In genomic region chr5:124570285-124571035, GRCh38 we compare ENCODE assay signal across 1 cellular context.
TF ChIP-seq lines count a peak whose summit lies in the region.

No MANE protein-coding gene starts in this region.

TF ChIP-seq in HepG2, 621 proteins besides CTCF, POLR2A, EP300 and RAD21 (continued from another document and continues in another):
- TF ChIP-seq SOX6 (IDR thresholded peaks at IDR 0.05) (no peak), SOX6 (CRISPR knock-in tag; IDR thresholded peaks at IDR 0.05) (peak; percentile 28; the same call in 1 of the 2 replicates), ZNF543 (CRISPR knock-in tag; IDR thresholded peaks at IDR 0.05) (no peak), ELF3 (CRISPR knock-in tag; IDR thresholded peaks at IDR 0.05) (0 out of 2 replicates have a peak, but pooled peaks have one; percentile 20), CREM (IDR thresholded peaks at IDR 0.05) (no peak), CREM (CRISPR knock-in tag; IDR thresholded peaks at IDR 0.05) (no peak), ZNF580 (CRISPR knock-in tag; IDR thresholded peaks at IDR 0.05; ENCODE audit: borderline replicate concordance, low read depth) (no peak), MYC (CRISPR knock-in tag; IDR thresholded peaks at IDR 0.05; ENCODE audit: borderline replicate concordance) (peak; percentile 54; the same call in 1 of the 2 replicates), PBX3 (CRISPR knock-in tag; IDR thresholded peaks at IDR 0.05; ENCODE audit: borderline replicate concordance) (no peak), CBX2 (IDR thresholded peaks at IDR 0.05; ENCODE audit: low read depth, low read length) (no peak), CBX2 (CRISPR knock-in tag; IDR thresholded peaks at IDR 0.05; ENCODE audit: low read depth) (no peak), TCF7 (IDR thresholded peaks at IDR 0.05; ENCODE audit: low read depth) (no peak), ARID4A (CRISPR knock-in tag; IDR thresholded peaks at IDR 0.05; ENCODE audit: borderline replicate concordance) (no peak), ESRRA (CRISPR knock-in tag; IDR thresholded peaks at IDR 0.05; ENCODE audit: low read depth) (peak; percentile 91), ZNF546 (CRISPR knock-in tag; conservative IDR thresholded peaks at IDR 0.05) (0 out of 2 replicates have a peak, but pooled peaks have one; percentile 57), TARDBP (CRISPR knock-in tag; IDR thresholded peaks at IDR 0.05) (no peak), ZBTB43 (CRISPR knock-in tag; conservative IDR thresholded peaks at IDR 0.05) (0 out of 2 replicates have a peak, but pooled peaks have one; percentile 54), POGZ (CRISPR knock-in tag; IDR thresholded peaks at IDR 0.05) (no peak), ZBTB38 (CRISPR knock-in tag; IDR thresholded peaks at IDR 0.05) (0 out of 2 replicates have a peak, but pooled peaks have one; percentile 43), ZBTB7A (CRISPR knock-in tag; IDR thresholded peaks at IDR 0.05) (0 out of 2 replicates have a peak, but pooled peaks have one; percentile 42), ZNF7 (CRISPR knock-in tag; IDR thresholded peaks at IDR 0.05) (no peak), HOXA3 (CRISPR knock-in tag; IDR thresholded peaks at IDR 0.05) (0 out of 2 replicates have a peak, but pooled peaks have one; percentile 25), SALL1 (CRISPR knock-in tag; IDR thresholded peaks at IDR 0.05) (peak; percentile 64)
- TF ChIP-seq, protein P1, sequence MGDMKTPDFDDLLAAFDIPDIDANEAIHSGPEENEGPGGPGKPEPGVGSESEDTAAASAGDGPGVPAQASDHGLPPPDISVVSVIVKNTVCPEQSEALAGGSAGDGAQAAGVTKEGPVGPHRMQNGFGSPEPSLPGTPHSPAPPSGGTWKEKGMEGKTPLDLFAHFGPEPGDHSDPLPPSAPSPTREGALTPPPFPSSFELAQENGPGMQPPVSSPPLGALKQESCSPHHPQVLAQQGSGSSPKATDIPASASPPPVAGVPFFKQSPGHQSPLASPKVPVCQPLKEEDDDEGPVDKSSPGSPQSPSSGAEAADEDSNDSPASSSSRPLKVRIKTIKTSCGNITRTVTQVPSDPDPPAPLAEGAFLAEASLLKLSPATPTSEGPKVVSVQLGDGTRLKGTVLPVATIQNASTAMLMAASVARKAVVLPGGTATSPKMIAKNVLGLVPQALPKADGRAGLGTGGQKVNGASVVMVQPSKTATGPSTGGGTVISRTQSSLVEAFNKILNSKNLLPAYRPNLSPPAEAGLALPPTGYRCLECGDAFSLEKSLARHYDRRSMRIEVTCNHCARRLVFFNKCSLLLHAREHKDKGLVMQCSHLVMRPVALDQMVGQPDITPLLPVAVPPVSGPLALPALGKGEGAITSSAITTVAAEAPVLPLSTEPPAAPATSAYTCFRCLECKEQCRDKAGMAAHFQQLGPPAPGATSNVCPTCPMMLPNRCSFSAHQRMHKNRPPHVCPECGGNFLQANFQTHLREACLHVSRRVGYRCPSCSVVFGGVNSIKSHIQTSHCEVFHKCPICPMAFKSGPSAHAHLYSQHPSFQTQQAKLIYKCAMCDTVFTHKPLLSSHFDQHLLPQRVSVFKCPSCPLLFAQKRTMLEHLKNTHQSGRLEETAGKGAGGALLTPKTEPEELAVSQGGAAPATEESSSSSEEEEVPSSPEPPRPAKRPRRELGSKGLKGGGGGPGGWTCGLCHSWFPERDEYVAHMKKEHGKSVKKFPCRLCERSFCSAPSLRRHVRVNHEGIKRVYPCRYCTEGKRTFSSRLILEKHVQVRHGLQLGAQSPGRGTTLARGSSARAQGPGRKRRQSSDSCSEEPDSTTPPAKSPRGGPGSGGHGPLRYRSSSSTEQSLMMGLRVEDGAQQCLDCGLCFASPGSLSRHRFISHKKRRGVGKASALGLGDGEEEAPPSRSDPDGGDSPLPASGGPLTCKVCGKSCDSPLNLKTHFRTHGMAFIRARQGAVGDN (CRISPR knock-in tag; IDR thresholded peaks at IDR 0.05) = peak; percentile 79
- TF ChIP-seq, protein P2, sequence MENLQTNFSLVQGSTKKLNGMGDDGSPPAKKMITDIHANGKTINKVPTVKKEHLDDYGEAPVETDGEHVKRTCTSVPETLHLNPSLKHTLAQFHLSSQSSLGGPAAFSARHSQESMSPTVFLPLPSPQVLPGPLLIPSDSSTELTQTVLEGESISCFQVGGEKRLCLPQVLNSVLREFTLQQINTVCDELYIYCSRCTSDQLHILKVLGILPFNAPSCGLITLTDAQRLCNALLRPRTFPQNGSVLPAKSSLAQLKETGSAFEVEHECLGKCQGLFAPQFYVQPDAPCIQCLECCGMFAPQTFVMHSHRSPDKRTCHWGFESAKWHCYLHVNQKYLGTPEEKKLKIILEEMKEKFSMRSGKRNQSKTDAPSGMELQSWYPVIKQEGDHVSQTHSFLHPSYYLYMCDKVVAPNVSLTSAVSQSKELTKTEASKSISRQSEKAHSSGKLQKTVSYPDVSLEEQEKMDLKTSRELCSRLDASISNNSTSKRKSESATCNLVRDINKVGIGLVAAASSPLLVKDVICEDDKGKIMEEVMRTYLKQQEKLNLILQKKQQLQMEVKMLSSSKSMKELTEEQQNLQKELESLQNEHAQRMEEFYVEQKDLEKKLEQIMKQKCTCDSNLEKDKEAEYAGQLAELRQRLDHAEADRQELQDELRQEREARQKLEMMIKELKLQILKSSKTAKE (CRISPR knock-in tag; IDR thresholded peaks at IDR 0.05; ENCODE audit: borderline replicate concordance) = no peak
- TF ChIP-seq, protein P3, sequence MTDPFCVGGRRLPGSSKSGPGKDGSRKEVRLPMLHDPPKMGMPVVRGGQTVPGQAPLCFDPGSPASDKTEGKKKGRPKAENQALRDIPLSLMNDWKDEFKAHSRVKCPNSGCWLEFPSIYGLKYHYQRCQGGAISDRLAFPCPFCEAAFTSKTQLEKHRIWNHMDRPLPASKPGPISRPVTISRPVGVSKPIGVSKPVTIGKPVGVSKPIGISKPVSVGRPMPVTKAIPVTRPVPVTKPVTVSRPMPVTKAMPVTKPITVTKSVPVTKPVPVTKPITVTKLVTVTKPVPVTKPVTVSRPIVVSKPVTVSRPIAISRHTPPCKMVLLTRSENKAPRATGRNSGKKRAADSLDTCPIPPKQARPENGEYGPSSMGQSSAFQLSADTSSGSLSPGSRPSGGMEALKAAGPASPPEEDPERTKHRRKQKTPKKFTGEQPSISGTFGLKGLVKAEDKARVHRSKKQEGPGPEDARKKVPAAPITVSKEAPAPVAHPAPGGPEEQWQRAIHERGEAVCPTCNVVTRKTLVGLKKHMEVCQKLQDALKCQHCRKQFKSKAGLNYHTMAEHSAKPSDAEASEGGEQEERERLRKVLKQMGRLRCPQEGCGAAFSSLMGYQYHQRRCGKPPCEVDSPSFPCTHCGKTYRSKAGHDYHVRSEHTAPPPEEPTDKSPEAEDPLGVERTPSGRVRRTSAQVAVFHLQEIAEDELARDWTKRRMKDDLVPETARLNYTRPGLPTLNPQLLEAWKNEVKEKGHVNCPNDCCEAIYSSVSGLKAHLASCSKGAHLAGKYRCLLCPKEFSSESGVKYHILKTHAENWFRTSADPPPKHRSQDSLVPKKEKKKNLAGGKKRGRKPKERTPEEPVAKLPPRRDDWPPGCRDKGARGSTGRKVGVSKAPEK (CRISPR knock-in tag; IDR thresholded peaks at IDR 0.05; ENCODE audit: borderline replicate concordance) = no peak
- TF ChIP-seq, protein P4, sequence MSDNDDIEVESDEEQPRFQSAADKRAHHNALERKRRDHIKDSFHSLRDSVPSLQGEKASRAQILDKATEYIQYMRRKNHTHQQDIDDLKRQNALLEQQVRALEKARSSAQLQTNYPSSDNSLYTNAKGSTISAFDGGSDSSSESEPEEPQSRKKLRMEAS (IDR thresholded peaks at IDR 0.05) = peak; percentile 55; the same call in 1 of the 2 replicates
- TF ChIP-seq, protein P5, sequence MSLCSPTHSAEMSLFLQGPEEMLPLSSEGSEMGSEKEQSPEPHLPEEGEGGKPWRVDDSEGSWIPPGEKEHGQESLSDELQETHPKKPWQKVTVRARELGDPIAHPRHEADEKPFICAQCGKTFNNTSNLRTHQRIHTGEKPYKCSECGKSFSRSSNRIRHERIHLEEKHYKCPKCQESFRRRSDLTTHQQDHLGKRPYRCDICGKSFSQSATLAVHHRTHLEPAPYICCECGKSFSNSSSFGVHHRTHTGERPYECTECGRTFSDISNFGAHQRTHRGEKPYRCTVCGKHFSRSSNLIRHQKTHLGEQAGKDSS (CRISPR knock-in tag; IDR thresholded peaks at IDR 0.05; ENCODE audit: borderline replicate concordance, low read depth) = 0 out of 2 replicates have a peak, but pooled peaks have one; percentile 36
- TF ChIP-seq, protein P6, sequence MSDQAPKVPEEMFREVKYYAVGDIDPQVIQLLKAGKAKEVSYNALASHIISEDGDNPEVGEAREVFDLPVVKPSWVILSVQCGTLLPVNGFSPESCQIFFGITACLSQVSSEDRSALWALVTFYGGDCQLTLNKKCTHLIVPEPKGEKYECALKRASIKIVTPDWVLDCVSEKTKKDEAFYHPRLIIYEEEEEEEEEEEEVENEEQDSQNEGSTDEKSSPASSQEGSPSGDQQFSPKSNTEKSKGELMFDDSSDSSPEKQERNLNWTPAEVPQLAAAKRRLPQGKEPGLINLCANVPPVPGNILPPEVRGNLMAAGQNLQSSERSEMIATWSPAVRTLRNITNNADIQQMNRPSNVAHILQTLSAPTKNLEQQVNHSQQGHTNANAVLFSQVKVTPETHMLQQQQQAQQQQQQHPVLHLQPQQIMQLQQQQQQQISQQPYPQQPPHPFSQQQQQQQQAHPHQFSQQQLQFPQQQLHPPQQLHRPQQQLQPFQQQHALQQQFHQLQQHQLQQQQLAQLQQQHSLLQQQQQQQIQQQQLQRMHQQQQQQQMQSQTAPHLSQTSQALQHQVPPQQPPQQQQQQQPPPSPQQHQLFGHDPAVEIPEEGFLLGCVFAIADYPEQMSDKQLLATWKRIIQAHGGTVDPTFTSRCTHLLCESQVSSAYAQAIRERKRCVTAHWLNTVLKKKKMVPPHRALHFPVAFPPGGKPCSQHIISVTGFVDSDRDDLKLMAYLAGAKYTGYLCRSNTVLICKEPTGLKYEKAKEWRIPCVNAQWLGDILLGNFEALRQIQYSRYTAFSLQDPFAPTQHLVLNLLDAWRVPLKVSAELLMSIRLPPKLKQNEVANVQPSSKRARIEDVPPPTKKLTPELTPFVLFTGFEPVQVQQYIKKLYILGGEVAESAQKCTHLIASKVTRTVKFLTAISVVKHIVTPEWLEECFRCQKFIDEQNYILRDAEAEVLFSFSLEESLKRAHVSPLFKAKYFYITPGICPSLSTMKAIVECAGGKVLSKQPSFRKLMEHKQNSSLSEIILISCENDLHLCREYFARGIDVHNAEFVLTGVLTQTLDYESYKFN (CRISPR knock-in tag; conservative IDR thresholded peaks at IDR 0.05) = 0 out of 2 replicates have a peak, but pooled peaks have one; percentile 12
